In the genomic region with DNA sequence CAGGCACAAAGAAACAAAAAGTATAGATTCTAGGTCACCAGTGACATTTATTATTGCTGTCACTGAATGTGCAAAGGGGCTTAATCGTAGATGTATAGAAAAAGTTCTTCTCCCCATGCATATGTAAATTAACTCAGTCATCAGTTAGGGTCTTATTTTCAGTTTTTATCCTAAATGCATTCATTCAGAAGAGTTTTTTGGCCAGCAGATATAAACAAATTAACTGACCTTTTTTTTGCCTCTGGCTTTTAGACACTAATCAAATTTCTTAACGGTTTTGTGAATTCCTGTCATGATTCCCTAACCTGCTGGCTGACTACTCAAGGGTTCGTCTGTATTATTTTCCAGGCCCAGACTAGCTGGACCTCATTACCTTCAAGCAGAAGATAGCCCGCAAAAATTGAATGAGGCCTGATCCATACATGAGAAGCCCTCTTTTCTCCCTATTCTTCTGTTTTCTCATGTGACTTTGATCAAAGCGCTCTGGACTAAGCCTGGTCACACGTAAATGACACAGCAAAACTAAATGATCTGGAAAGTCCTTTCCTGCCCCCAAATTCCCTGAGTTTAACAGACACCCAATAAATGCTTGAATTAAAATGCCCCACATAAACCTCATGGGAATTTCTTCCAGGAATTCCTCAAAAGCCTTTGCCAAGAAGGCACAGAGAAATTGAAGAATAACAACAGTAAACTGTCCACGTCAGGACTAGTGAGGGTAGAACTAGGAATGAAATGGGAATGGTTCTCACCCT, we compare ENCODE assay signal across 29 cellular contexts.
DNase-seq lines count a peak whose midpoint lies in the region; ATAC-seq, FAIRE-seq and TF ChIP-seq lines count a peak whose summit lies in the region.
"Had no signal": no experiment of that assay in that cellular context is flagged by ENCODE, and none has a peak within 500 bp of the region (broad histone marks: within the 10 kb centered on the region; RNA-seq: fewer than 3 reads in every experiment).

No MANE protein-coding gene starts in this region.

- peaks cover 38 to 39% of the 10 kb centered on the region in 2 experiments for H3K4me1 Mint-ChIP-seq in H9
- no peaks in the 10 kb centered on the region for H3K4me1 Mint-ChIP-seq in CD8-positive, alpha-beta memory T cell
- no peaks in the 10 kb centered on the region for H3K4me1 Mint-ChIP-seq in effector memory CD8-positive, alpha-beta T cell (ENCODE audit: low read depth in 2 of 2)

- H3K79me2 ChIP-seq in H9 (ENCODE audit: insufficient read depth, low read length), result no peaks in the 10 kb centered on the region

- TF ChIP-seq POLR2A in A549 (IDR thresholded peaks at IDR 0.05; ENCODE audit: low read length), result no peak

- FAIRE-seq in A549 (lab: Jason Lieb, UNC), result no peak
- FAIRE-seq: bronchial epithelial cell, colon had no signal

- no peaks in the 10 kb centered on the region for H3K36me3 Mint-ChIP-seq in H9 (ENCODE audit: insufficient read depth in 1 of 3, low read depth in 3 of 3)
- H3K36me3 Mint-ChIP-seq in CD8-positive, alpha-beta memory T cell, result no peaks in the 10 kb centered on the region
- H3K36me3 Mint-ChIP-seq in effector memory CD8-positive, alpha-beta T cell (ENCODE audit: insufficient read depth), result no peaks in the 10 kb centered on the region

- no peak overlapping the region for H3K56ac ChIP-seq in H9 (ENCODE audit: insufficient read length, low read depth, low read length)

- ATAC-seq in A549 (no peak), HG02938 (IDR thresholded peaks at IDR 0.05; ENCODE audit: unreplicated experiment) (no peak)
- no peak for ATAC-seq in effector memory CD8-positive, alpha-beta T cell (replicated peaks)
- ATAC-seq: heart right ventricle had no signal

- H2BK5ac ChIP-seq in H9 (ENCODE audit: insufficient read length, low read length), result no peak overlapping the region

- H3K27ac Mint-ChIP-seq in H9, result peak overlapping the region in 2 of 3 experiments; percentile 50 to 87; a peak in 3 of 7 replicates
- H3K27ac Mint-ChIP-seq in CD8-positive, alpha-beta memory T cell, result no peak overlapping the region
- H3K27ac Mint-ChIP-seq in effector memory CD8-positive, alpha-beta T cell, result no peak overlapping the region

- H3K79me1 ChIP-seq in H9 (ENCODE audit: insufficient read depth, low read depth, low read length, poor library complexity, severe bottlenecking), result no peaks in the 10 kb centered on the region

- no peak for TF ChIP-seq EP300 in A549 (IDR thresholded peaks at IDR 0.05)

- POLR2A ChIA-PET in A549 (lab: Yijun Ruan, JAX), result no interaction called here
- POLR2A ChIA-PET in CD8-positive, alpha-beta memory T cell (lab: Charles Lee), result no interaction called here

- no peaks in the 10 kb centered on the region for H3K36me3 ChIP-seq in CD8-positive, alpha-beta memory T cell (ENCODE audit: insufficient read depth, low read length)
- H3K36me3 ChIP-seq: heart right ventricle, Peyer's patch, stomach, tibial artery had no signal

- H3K9me3 ChIP-seq in A549, result no peaks in the 10 kb centered on the region
- H3K9me3 ChIP-seq in H9 (ENCODE audit: control insufficient read depth, low read depth, low read length), result no peaks in the 10 kb centered on the region
- H3K9me3 ChIP-seq in CD8-positive, alpha-beta memory T cell (ENCODE audit: low read length), result no peaks in the 10 kb centered on the region
- H3K9me3 ChIP-seq: heart right ventricle, Peyer's patch, stomach, tibial artery had no signal

- CTCF ChIA-PET in A549 (lab: Yijun Ruan, JAX), result interaction anchor here (0.8 kb wide), 1 partner anchor 11 kb away, joined by 3 read pairs; no protein-coding TSS in a partner anchor
- CTCF ChIA-PET in CD8-positive, alpha-beta memory T cell (lab: Charles Lee), result no interaction called here

- H3K9ac ChIP-seq in H9 (ENCODE audit: extremely low read depth, insufficient read length, low read length), result no peak overlapping the region

- no peaks in the 10 kb centered on the region for H3K9me3 Mint-ChIP-seq in H9
- H3K9me3 Mint-ChIP-seq in CD8-positive, alpha-beta memory T cell, result peaks cover 0 to 1% (median 0%) of the 10 kb centered on the region in 5 donors
- H3K9me3 Mint-ChIP-seq in effector memory CD8-positive, alpha-beta T cell, result peaks cover 0 to 1% of the 10 kb centered on the region in 2 donors

- WGBS in A549 (ENCODE audit: missing lambda C conversion rate), result 86% methylated on average over 7 of the region's 7 CpGs
- no CpG with 5 or more reads among the region's 7 CpGs for WGBS in H9 (ENCODE audit: extremely low coverage, insufficient read length, low lambda C conversion rate)

- no peak overlapping the region for H4K91ac ChIP-seq in H9 (ENCODE audit: insufficient read length, low read depth, low read length)

- no peak overlapping the region for H2BK20ac ChIP-seq in H9 (ENCODE audit: low read depth, low read length, poor library complexity, severe bottlenecking)

- no peak overlapping the region for H2BK12ac ChIP-seq in H9 (ENCODE audit: insufficient read length, low read depth, low read length)

- no peak overlapping the region for H4K8ac ChIP-seq in H9 (replicated peaks; ENCODE audit: insufficient read length, low read depth, low read length)

- DNase-seq in A549 (ENCODE audit: low read depth in 1 of 2, low spot score in 1 of 2) (no peak), H9 (no peak), astrocyte of the hippocampus (ENCODE audit: low read depth, low spot score) (peak; percentile 14), myocyte (ENCODE audit: low read depth) (peak; percentile 10), mucosa of gallbladder (ENCODE audit: low spot score) (no peak)
- no peak for DNase-seq in CD8-positive, alpha-beta memory T cell
- DNase-seq in effector memory CD8-positive, alpha-beta T cell, result no peak
- DNase-seq: activated CD4-positive, alpha-beta T cell treated with anti-CD3 and anti-CD28 coated beads, Interleukin-2, amount 50 U/mL, for 48 hours; activated naive CD4-positive, alpha-beta T cell treated with Interleukin-2 at 50 U/mL for 16 hours; COR-L47; effector CD8-positive, alpha-beta T cell; erythroblast; heart right ventricle; kidney glomerular epithelial cell; NCI-H1048; NCI-H187; NCI-H2171 treated with DMSO at 0.1 percent for 48 hours; NCI-H526 treated with DMSO at 0.1 percent for 48 hours; Peyer's patch; retina; stimulated activated CD4-positive, alpha-beta T cell treated with anti-CD3 and anti-CD28 coated beads, Interleukin-1b, Interleukin-23, amount 100 ng/mL, for 48 hours; stimulated activated CD8-positive, alpha-beta memory T cell treated with anti-CD3 and anti-CD28 coated beads, Interleukin-4, amount 100 ng/mL, for 48 hours; stomach; T-helper 1 cell; tibial artery had no signal

- H3K4me1 ChIP-seq in A549 (peaks cover 67% of the 10 kb centered on the region), H9 (ENCODE audit: insufficient read depth, low read length) (no peaks in the 10 kb centered on the region; the same call in 1 of the 2 replicates)
- no peaks in the 10 kb centered on the region for H3K4me1 ChIP-seq in CD8-positive, alpha-beta memory T cell (ENCODE audit: insufficient read depth, low read length)
- H3K4me1 ChIP-seq: Peyer's patch had no signal

- no peak overlapping the region for H3T11ph ChIP-seq in H9 (ENCODE audit: low read length)

- no peaks in the 10 kb centered on the region for H4K20me1 ChIP-seq in H9 (ENCODE audit: control insufficient read depth, insufficient read depth, insufficient read length)

- TF ChIP-seq CTCF in A549 (IDR thresholded peaks at IDR 0.05), result no peak
- no peak for TF ChIP-seq CTCF in H9 (conservative IDR thresholded peaks at IDR 0.05)

- H3K14ac ChIP-seq in H9 (ENCODE audit: insufficient read depth, low read length), result no peak overlapping the region

- H2AFZ ChIP-seq in H9 (ENCODE audit: low read length), result no peak overlapping the region

- no peaks in the 10 kb centered on the region for H3K23me2 ChIP-seq in H9 (ENCODE audit: insufficient read length, low read depth, low read length, poor library complexity, severe bottlenecking)

- H3K27me3 ChIP-seq in H9 (ENCODE audit: insufficient read depth, low read length), result no peaks in the 10 kb centered on the region
- no peaks in the 10 kb centered on the region for H3K27me3 ChIP-seq in CD8-positive, alpha-beta memory T cell (ENCODE audit: insufficient read depth, low read length, poor library complexity, severe bottlenecking)
- H3K27me3 ChIP-seq: heart right ventricle, Peyer's patch, stomach, tibial artery had no signal

- no peak overlapping the region for H2BK120ac ChIP-seq in H9 (ENCODE audit: low read depth, low read length, poor library complexity, severe bottlenecking)

- no peak overlapping the region for H3K4me3 ChIP-seq in A549
- no peak overlapping the region for H3K4me3 ChIP-seq in CD8-positive, alpha-beta memory T cell (ENCODE audit: low read length)
- H3K4me3 ChIP-seq: heart right ventricle, Peyer's patch, smooth muscle cell, stomach, tibial artery had no signal

- peak overlapping the region; percentile 44 to 55; a peak in 5 of 6 replicates for H3K27ac ChIP-seq in A549
- H3K27ac ChIP-seq in H9 (ENCODE audit: insufficient read length, low read depth, low read length), result no peak overlapping the region
- H3K27ac ChIP-seq in CD8-positive, alpha-beta memory T cell (ENCODE audit: low read depth, low read length), result no peak overlapping the region
- H3K27ac ChIP-seq: heart right ventricle, Peyer's patch, tibial artery had no signal

- no peak overlapping the region for H2AK5ac ChIP-seq in H9 (ENCODE audit: insufficient read length, low read length)

- TF ChIP-seq RAD21 in A549 (conservative IDR thresholded peaks at IDR 0.05 in 1 of 2, IDR thresholded peaks at IDR 0.05 in 1 of 2), result no peak

- H3K4ac ChIP-seq in H9 (ENCODE audit: low read depth, low read length), result no peak overlapping the region

- no peak overlapping the region for H2BK15ac ChIP-seq in H9 (ENCODE audit: low read depth, low read length)

- H3K27me3 Mint-ChIP-seq in H9 (ENCODE audit: low read depth), result no peaks in the 10 kb centered on the region
- peaks cover 0 to 2% of the 10 kb centered on the region in 2 donors for H3K27me3 Mint-ChIP-seq in CD8-positive, alpha-beta memory T cell
- H3K27me3 Mint-ChIP-seq in effector memory CD8-positive, alpha-beta T cell, result no peaks in the 10 kb centered on the region

- H3K4me3 Mint-ChIP-seq in H9, result no peak overlapping the region
- H3K4me3 Mint-ChIP-seq in CD8-positive, alpha-beta memory T cell, result no peak overlapping the region
- no peak overlapping the region for H3K4me3 Mint-ChIP-seq in effector memory CD8-positive, alpha-beta T cell

- H4K5ac ChIP-seq in H9 (ENCODE audit: insufficient read length, low read depth, low read length), result no peak overlapping the region

- no peak overlapping the region for H3K4me2 ChIP-seq in A549
- no peak overlapping the region for H3K4me2 ChIP-seq in H9 (ENCODE audit: insufficient read depth, insufficient read length, low read length)
- H3K4me2 ChIP-seq: smooth muscle cell had no signal

- H3K23ac ChIP-seq in H9 (ENCODE audit: insufficient read length, low read depth, low read length), result no peak overlapping the region

- H3K18ac ChIP-seq in H9 (ENCODE audit: insufficient read length, low read depth, low read length), result no peak overlapping the region

TF ChIP-seq in A549, 52 proteins besides CTCF, POLR2A, EP300 and RAD21 (continues in another document):
- TF ChIP-seq CBX8 (IDR thresholded peaks at IDR 0.05) (no peak), NFE2L2 (conservative IDR thresholded peaks at IDR 0.05; ENCODE audit: low read length) (no peak), NR3C1 (IDR thresholded peaks at IDR 0.05) (no peak)
- TF ChIP-seq, protein P1, sequence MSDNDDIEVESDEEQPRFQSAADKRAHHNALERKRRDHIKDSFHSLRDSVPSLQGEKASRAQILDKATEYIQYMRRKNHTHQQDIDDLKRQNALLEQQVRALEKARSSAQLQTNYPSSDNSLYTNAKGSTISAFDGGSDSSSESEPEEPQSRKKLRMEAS (IDR thresholded peaks at IDR 0.05), result no peak

Comparison
In these comparisons a context has a peak if more than half of its experiments do, and no peak if none do; other contexts are left out.
1. DNase-seq: peak in astrocyte of the hippocampus (single experiment) and myocyte (single experiment); none in A549 (0 of 2), H9 (single experiment), CD8-positive, alpha-beta memory T cell (0 of 5), effector memory CD8-positive, alpha-beta T cell (0 of 3) and mucosa of gallbladder (single experiment).
2. H3K27ac ChIP-seq: peak in A549 (2 of 2); none in H9 (single experiment) and CD8-positive, alpha-beta memory T cell (single experiment).
3. H3K27ac Mint-ChIP-seq: peak in H9 (2 of 3); none in CD8-positive, alpha-beta memory T cell (0 of 8) and effector memory CD8-positive, alpha-beta T cell (0 of 2).